Comparison of ENCODE assay signal across 8 cellular contexts in genomic region chr10:80662429-80663211, GRCh38.
DNase-seq lines count a peak whose midpoint lies in the region; ATAC-seq and TF ChIP-seq lines count a peak whose summit lies in the region.

No MANE protein-coding gene starts in this region.

- H3K4me1 ChIP-seq in mucosa of rectum (ENCODE audit: control insufficient read depth in 2 of 2, insufficient read depth in 2 of 2, low read length in 2 of 2): peaks cover 2 to 3% of the 10 kb centered on the region in 2 donors

- H3K36me3 ChIP-seq in mucosa of rectum (ENCODE audit: control insufficient read depth in 2 of 2, insufficient read depth in 2 of 2, low read length in 2 of 2): no peaks in the 10 kb centered on the region

- peak in 12 of 14 donors; percentile 34 to 81 (median 52) for DNase-seq in C1 segment of cervical spinal cord (lab: John Stamatoyannopoulos, UW)
- peak; percentile 48 for DNase-seq in GM19238 (ENCODE audit: insufficient read length, low spot score)
- DNase-seq in NCI-H82 (lab: John Stamatoyannopoulos, UW): peak; percentile 95
- DNase-seq in activated T-cell treated with anti-CD3 and anti-CD28 coated beads for 4 hours: peak; percentile 61
- peak; percentile 69 to 78 for DNase-seq in erythroblast (lab: John Stamatoyannopoulos, UW)
- DNase-seq in stimulated activated CD8-positive, alpha-beta memory T cell treated with anti-CD3 and anti-CD28 coated beads, Interleukin-4, amount 100 ng/mL, for 24 hours (ENCODE audit: low read depth): peak; percentile 57

- ATAC-seq in HG03442 (IDR thresholded peaks at IDR 0.05; ENCODE audit: unreplicated experiment): peak; percentile 77

- peak overlapping the region; percentile 16 to 52 for H3K9ac ChIP-seq in mucosa of rectum (ENCODE audit: low read depth in 1 of 2, low read length in 2 of 2)

- H3K4me3 ChIP-seq in mucosa of rectum (ENCODE audit: low read length in 2 of 2): peak overlapping the region in 1 of 2 donors; percentile 20

- no peaks in the 10 kb centered on the region for H3K9me3 ChIP-seq in mucosa of rectum (ENCODE audit: control insufficient read depth in 2 of 2, low read length in 2 of 2)

- no peaks in the 10 kb centered on the region for H3K27me3 ChIP-seq in mucosa of rectum (ENCODE audit: control insufficient read depth in 2 of 2, insufficient read depth in 2 of 2, low read length in 2 of 2)

- H3K27ac ChIP-seq in mucosa of rectum (ENCODE audit: low read depth in 2 of 2, low read length in 2 of 2): peak overlapping the region; percentile 13 to 15

- TF ChIP-seq POLR2A in erythroblast (IDR thresholded peaks at IDR 0.05; ENCODE audit: low read length): no peak
